In genomic region chr19:38647368-38647965, GRCh38 we compare ENCODE assay signal across 1 cellular context.
A peak's percentile ranks its signal among the peaks of the same experiment; 100 is the strongest.
TF ChIP-seq lines count a peak whose summit lies in the region.

ACTN4 (plus strand) TSS chr19:38647649; CDS start chr19:38647746, 97 bp downstream.

TF ChIP-seq in HepG2, 621 proteins besides CTCF, POLR2A, EP300 and RAD21 (continued from another document):
- TF ChIP-seq REST (IDR thresholded peaks at IDR 0.05; ENCODE audit: borderline replicate concordance in 1 of 2, low read depth in 1 of 2, low read length in 2 of 2) (peak in 1 of 2 experiments; percentile 74; a peak in 1 of 4 replicates), ZSCAN21 (CRISPR knock-in tag; IDR thresholded peaks at IDR 0.05; ENCODE audit: borderline replicate concordance) (peak; percentile 61), IKZF5 (CRISPR knock-in tag; IDR thresholded peaks at IDR 0.05) (peak; percentile 30; the same call in 1 of the 2 replicates), ZNF792 (CRISPR knock-in tag; IDR thresholded peaks at IDR 0.05) (peak; percentile 71; the same call in 1 of the 2 replicates), CHCHD3 (CRISPR knock-in tag; IDR thresholded peaks at IDR 0.05) (0 out of 2 replicates have a peak, but pooled peaks have one; percentile 52), NR0B2 (CRISPR knock-in tag; IDR thresholded peaks at IDR 0.05) (peak; percentile 91), HBP1 (CRISPR knock-in tag; IDR thresholded peaks at IDR 0.05; ENCODE audit: low read depth) (peak; percentile 48; the same call in 1 of the 2 replicates), GLI4 (CRISPR knock-in tag; IDR thresholded peaks at IDR 0.05; ENCODE audit: borderline replicate concordance) (peak; percentile 72), KLF6 (CRISPR knock-in tag; IDR thresholded peaks at IDR 0.05) (0 out of 2 replicates have a peak, but pooled peaks have one; percentile 29), HOXA5 (CRISPR knock-in tag; IDR thresholded peaks at IDR 0.05) (0 out of 2 replicates have a peak, but pooled peaks have one; percentile 60), HNRNPK (IDR thresholded peaks at IDR 0.05; ENCODE audit: low read depth, low read length, poor library complexity, severe bottlenecking) (peak; percentile 76), ZGPAT (CRISPR knock-in tag; IDR thresholded peaks at IDR 0.05) (peak; percentile 27; the same call in 1 of the 2 replicates), FOSL2 (CRISPR knock-in tag; IDR thresholded peaks at IDR 0.05) (peak; percentile 67), ZNF614 (CRISPR knock-in tag; IDR thresholded peaks at IDR 0.05; ENCODE audit: borderline replicate concordance) (no peak), ASH2L (IDR thresholded peaks at IDR 0.05; ENCODE audit: insufficient read length, low read depth, low read length) (peak; percentile 77), MEIS2 (CRISPR knock-in tag; IDR thresholded peaks at IDR 0.05) (peak; percentile 16; the same call in 1 of the 2 replicates), PAX8 (CRISPR knock-in tag; IDR thresholded peaks at IDR 0.05; ENCODE audit: borderline replicate concordance) (no peak), ZBTB37 (CRISPR knock-in tag; IDR thresholded peaks at IDR 0.05) (no peak), NAIF1 (CRISPR knock-in tag; IDR thresholded peaks at IDR 0.05; ENCODE audit: borderline replicate concordance) (no peak), UBTF (CRISPR knock-in tag; IDR thresholded peaks at IDR 0.05) (peak; percentile 87; the same call in 1 of the 2 replicates), TAF1 (CRISPR knock-in tag; IDR thresholded peaks at IDR 0.05) (peak; percentile 97), ZBTB38 (CRISPR knock-in tag; IDR thresholded peaks at IDR 0.05) (peak; percentile 63; the same call in 1 of the 2 replicates), SP5 (CRISPR knock-in tag; IDR thresholded peaks at IDR 0.05; ENCODE audit: borderline replicate concordance, low read depth) (peak; percentile 42; the same call in 1 of the 2 replicates), ARID3A (IDR thresholded peaks at IDR 0.05; ENCODE audit: low read depth, low read length) (peak; percentile 64; the same call in 1 of the 2 replicates), RXRA (CRISPR knock-in tag; IDR thresholded peaks at IDR 0.05) (0 out of 2 replicates have a peak, but pooled peaks have one; percentile 19), ZNF552 (CRISPR knock-in tag; IDR thresholded peaks at IDR 0.05; ENCODE audit: borderline replicate concordance) (no peak), SRY (CRISPR knock-in tag; IDR thresholded peaks at IDR 0.05) (peak; percentile 94), ZNF746 (CRISPR knock-in tag; IDR thresholded peaks at IDR 0.05) (peak; percentile 67; the same call in 1 of the 2 replicates), ZBTB14 (CRISPR knock-in tag; IDR thresholded peaks at IDR 0.05) (peak; percentile 98), ZNF496 (CRISPR knock-in tag; IDR thresholded peaks at IDR 0.05; ENCODE audit: insufficient replicate concordance) (no peak), ZMAT3 (CRISPR knock-in tag; conservative IDR thresholded peaks at IDR 0.05) (peak; percentile 80), ZNF776 (CRISPR knock-in tag; IDR thresholded peaks at IDR 0.05) (peak; percentile 88)
